In genomic region chr11:65559951-65560537, GRCh38 we compare ENCODE assay signal across 6 cellular contexts. TPM values are rescaled to one million over a fixed set of nuclear protein-coding genes. Genes with fewer than 3 reads are reported as not detected.
DNase-seq lines count a peak whose midpoint lies in the region; ATAC-seq lines count a peak whose summit lies in the region.

No MANE protein-coding gene starts in this region.

- H3K4me1 ChIP-seq in skeletal muscle satellite cell (ENCODE audit: control insufficient read depth, insufficient read depth, low read length) = peaks cover 53% of the 10 kb centered on the region

- DNase-seq in activated naive CD4-positive, alpha-beta T cell treated with Interleukin-2 at 50 U/mL for 16 hours = no peak
- DNase-seq in dermis microvascular lymphatic vessel endothelial cell (ENCODE audit: low read depth in 2 of 2) = peak; percentile 54 to 88

- H3K27me3 ChIP-seq in skeletal muscle satellite cell (ENCODE audit: control insufficient read depth, insufficient read depth, low read length) = no peaks in the 10 kb centered on the region

- peaks cover 62% of the 10 kb centered on the region for H3K4me1 Mint-ChIP-seq in activated naive CD4-positive, alpha-beta T cell treated with anti-CD3 and anti-CD28 coated beads, Interleukin-2, amount 50 U/mL, for 24 hours

- peak overlapping the region; percentile 36 for H3K27ac Mint-ChIP-seq in activated naive CD4-positive, alpha-beta T cell treated with anti-CD3 and anti-CD28 coated beads, Interleukin-2, amount 50 U/mL, for 24 hours

- H3K27me3 Mint-ChIP-seq in activated naive CD4-positive, alpha-beta T cell treated with anti-CD3 and anti-CD28 coated beads, Interleukin-2, amount 50 U/mL, for 24 hours = no peaks in the 10 kb centered on the region

- no peaks in the 10 kb centered on the region for H3K9me3 ChIP-seq in skeletal muscle satellite cell (replicated peaks; ENCODE audit: low read length)

- no peaks in the 10 kb centered on the region for H3K36me3 Mint-ChIP-seq in activated naive CD4-positive, alpha-beta T cell treated with anti-CD3 and anti-CD28 coated beads, Interleukin-2, amount 50 U/mL, for 24 hours

- no peaks in the 10 kb centered on the region for H3K36me3 ChIP-seq in skeletal muscle satellite cell (ENCODE audit: insufficient read depth, low read length)

- no peak overlapping the region for H3K9ac ChIP-seq in skeletal muscle satellite cell (ENCODE audit: low read depth, low read length)

- no peaks in the 10 kb centered on the region for H3K9me3 Mint-ChIP-seq in activated naive CD4-positive, alpha-beta T cell treated with anti-CD3 and anti-CD28 coated beads, Interleukin-2, amount 50 U/mL, for 24 hours

- H3K4me3 Mint-ChIP-seq in activated naive CD4-positive, alpha-beta T cell treated with anti-CD3 and anti-CD28 coated beads, Interleukin-2, amount 50 U/mL, for 24 hours = no peak overlapping the region

- peak overlapping the region; percentile 52 for H3K4me2 ChIP-seq in skeletal muscle satellite cell (ENCODE audit: low read length)

- H3K4me3 ChIP-seq in skeletal muscle satellite cell (ENCODE audit: low read length) = no peak overlapping the region

- ATAC-seq in GM18498 (IDR thresholded peaks at IDR 0.05; ENCODE audit: unreplicated experiment) (no peak), GM21576 (IDR thresholded peaks at IDR 0.05; ENCODE audit: unreplicated experiment) (no peak)

RNA-seq across cellular contexts. Expression of gene LTBP3, which starts 1.9 kb away (rescaled TPM):
- total RNA-seq in dermis microvascular lymphatic vessel endothelial cell = 13.1 and 41.7 TPM in 2 replicates
- total RNA-seq in skeletal muscle satellite cell (2012; rRNA removed) = 40.0 and 50.7 TPM in 2 replicates

RNA-seq across cellular contexts. Expression of gene ZNRD2, which starts 10.2 kb away (rescaled TPM):
- 37.6 and 37.7 TPM in 2 replicates for total RNA-seq in dermis microvascular lymphatic vessel endothelial cell
- total RNA-seq in skeletal muscle satellite cell (2012; rRNA removed) = 77.6 and 102 TPM in 2 replicates

RNA-seq across cellular contexts. Expression of gene FAM89B, which starts 12.3 kb away (rescaled TPM):
- total RNA-seq in dermis microvascular lymphatic vessel endothelial cell = 12.2 and 23.8 TPM in 2 replicates
- 13.4 and 21.8 TPM in 2 replicates for total RNA-seq in skeletal muscle satellite cell (2012; rRNA removed)

RNA-seq across cellular contexts. Expression of gene EHBP1L1, which starts 15.8 kb away (rescaled TPM):
- 2.5 and 4.7 TPM in 2 replicates for total RNA-seq in dermis microvascular lymphatic vessel endothelial cell
- total RNA-seq in skeletal muscle satellite cell (2012; rRNA removed) = 35.0 and 44.8 TPM in 2 replicates

RNA-seq across cellular contexts. Expression of gene SCYL1, which starts 35.2 kb away (rescaled TPM):
- 41.8 and 55.9 TPM in 2 replicates for total RNA-seq in dermis microvascular lymphatic vessel endothelial cell
- total RNA-seq in skeletal muscle satellite cell (2012; rRNA removed) = 92.8 and 102 TPM in 2 replicates
